1 cellular context compared by ENCODE assay signal in genomic region chr20:43789593-43789992, GRCh38.
TF ChIP-seq lines count a peak whose summit lies in the region.

No MANE protein-coding gene starts in this region.

TF ChIP-seq in GM12878, 131 proteins besides CTCF, POLR2A, EP300 and RAD21 (continued from another document and continues in another):
- no peak for TF ChIP-seq PRDM15 (CRISPR knock-in tag; IDR thresholded peaks at IDR 0.05)
- no peak for TF ChIP-seq BCLAF1 (IDR thresholded peaks at IDR 0.05)
- TF ChIP-seq ZSCAN29 (IDR thresholded peaks at IDR 0.05) = no peak
- TF ChIP-seq TARDBP (IDR thresholded peaks at IDR 0.05; ENCODE audit: borderline replicate concordance) = no peak
- no peak for TF ChIP-seq WRNIP1 (IDR thresholded peaks at IDR 0.05; ENCODE audit: borderline replicate concordance, low read depth, low read length)
- TF ChIP-seq BACH1 (IDR thresholded peaks at IDR 0.05; ENCODE audit: borderline replicate concordance) = no peak
- TF ChIP-seq ZBTB4 (CRISPR knock-in tag; IDR thresholded peaks at IDR 0.05) = no peak
- no peak for TF ChIP-seq NKRF (conservative IDR thresholded peaks at IDR 0.05)
- peak; percentile 84 for TF ChIP-seq JUNB (IDR thresholded peaks at IDR 0.05)
- TF ChIP-seq SUZ12 (IDR thresholded peaks at IDR 0.05; ENCODE audit: unreplicated experiment) = no peak
- TF ChIP-seq ZNF207 (IDR thresholded peaks at IDR 0.05; ENCODE audit: borderline replicate concordance) = no peak
- TF ChIP-seq BHLHE40 (IDR thresholded peaks at IDR 0.05; ENCODE audit: borderline replicate concordance in 1 of 2, low read depth in 2 of 2, low read length in 1 of 2) = no peak
- TF ChIP-seq HDAC6 (IDR thresholded peaks at IDR 0.05; ENCODE audit: unreplicated experiment) = no peak
- TF ChIP-seq SREBF1 (IDR thresholded peaks at IDR 0.05; ENCODE audit: low read length) = no peak
- TF ChIP-seq IRF3 (IDR thresholded peaks at IDR 0.05) = no peak
- TF ChIP-seq ZNF274 (IDR thresholded peaks at IDR 0.05; ENCODE audit: insufficient read depth, insufficient read length) = no peak
- no peak for TF ChIP-seq MXI1 (IDR thresholded peaks at IDR 0.05; ENCODE audit: low read depth, low read length)
- no peak for TF ChIP-seq FOXK2 (IDR thresholded peaks at IDR 0.05)
- no peak for TF ChIP-seq RFX5 (IDR thresholded peaks at IDR 0.05; ENCODE audit: low read depth, low read length)
- no peak for TF ChIP-seq SMC3 (IDR thresholded peaks at IDR 0.05; ENCODE audit: borderline replicate concordance, low read length)
- TF ChIP-seq CEBPZ (IDR thresholded peaks at IDR 0.05; ENCODE audit: low read depth, low read length) = no peak
- TF ChIP-seq ESRRA (IDR thresholded peaks at IDR 0.05; ENCODE audit: low read length) = no peak
- no peak for TF ChIP-seq TCF12 (IDR thresholded peaks at IDR 0.05; ENCODE audit: low read depth, low read length)
- no peak for TF ChIP-seq MYB (IDR thresholded peaks at IDR 0.05; ENCODE audit: borderline replicate concordance, low read depth, low read length)
- TF ChIP-seq EED (IDR thresholded peaks at IDR 0.05; ENCODE audit: low read depth) = no peak
- no peak for TF ChIP-seq ZNF622 (IDR thresholded peaks at IDR 0.05)
- peak; percentile 91 for TF ChIP-seq MEF2A (IDR thresholded peaks at IDR 0.05; ENCODE audit: insufficient read depth, low read depth, low read length)
- TF ChIP-seq NR2C1 (IDR thresholded peaks at IDR 0.05) = no peak
- no peak for TF ChIP-seq CBX5 (IDR thresholded peaks at IDR 0.05; ENCODE audit: low read depth)
- TF ChIP-seq IKZF2 (IDR thresholded peaks at IDR 0.05) = no peak
- TF ChIP-seq BMI1 (IDR thresholded peaks at IDR 0.05; ENCODE audit: borderline replicate concordance) = no peak
- no peak for TF ChIP-seq IKZF1 (conservative IDR thresholded peaks at IDR 0.05)
- no peak for TF ChIP-seq ZBED1 (IDR thresholded peaks at IDR 0.05; ENCODE audit: borderline replicate concordance)
- no peak for TF ChIP-seq ZNF384 (IDR thresholded peaks at IDR 0.05; ENCODE audit: borderline replicate concordance, low read depth, low read length)
- no peak for TF ChIP-seq TCF7 (IDR thresholded peaks at IDR 0.05; ENCODE audit: borderline replicate concordance)
- no peak for TF ChIP-seq PKNOX1 (IDR thresholded peaks at IDR 0.05)
- no peak for TF ChIP-seq MLLT1 (IDR thresholded peaks at IDR 0.05)
- no peak for TF ChIP-seq USF2 (IDR thresholded peaks at IDR 0.05; ENCODE audit: borderline replicate concordance, low read depth, low read length)
- no peak for TF ChIP-seq MTA2 (IDR thresholded peaks at IDR 0.05; ENCODE audit: low read depth)
- no peak for TF ChIP-seq ZBTB33 (IDR thresholded peaks at IDR 0.05)
